ENCODE assay signal across 1 cellular context in the genomic region with DNA sequence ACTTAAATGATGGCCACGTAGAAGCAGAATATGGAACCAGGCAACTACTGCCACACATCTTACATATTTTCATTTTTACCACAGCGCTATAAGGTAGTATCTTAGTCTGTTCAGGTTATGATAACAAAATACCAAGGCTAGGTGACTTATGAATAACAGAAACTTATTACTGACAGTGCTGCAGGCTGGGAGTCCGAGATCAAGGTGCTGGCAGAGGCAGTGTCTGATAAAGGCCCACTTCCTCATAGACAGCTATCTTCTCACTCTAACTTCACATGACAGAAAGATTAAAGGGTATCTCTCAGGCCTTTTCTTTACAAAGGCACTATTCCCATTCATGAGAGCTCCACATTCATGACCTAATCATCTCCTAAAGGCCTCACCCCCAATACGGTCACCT.
TF ChIP-seq lines count a peak whose summit lies in the region.

No MANE protein-coding gene starts in this region.

TF ChIP-seq in K562, 482 proteins besides CTCF, POLR2A, EP300 and RAD21 (continued from another document and continues in another):
- TF ChIP-seq, protein P1, sequence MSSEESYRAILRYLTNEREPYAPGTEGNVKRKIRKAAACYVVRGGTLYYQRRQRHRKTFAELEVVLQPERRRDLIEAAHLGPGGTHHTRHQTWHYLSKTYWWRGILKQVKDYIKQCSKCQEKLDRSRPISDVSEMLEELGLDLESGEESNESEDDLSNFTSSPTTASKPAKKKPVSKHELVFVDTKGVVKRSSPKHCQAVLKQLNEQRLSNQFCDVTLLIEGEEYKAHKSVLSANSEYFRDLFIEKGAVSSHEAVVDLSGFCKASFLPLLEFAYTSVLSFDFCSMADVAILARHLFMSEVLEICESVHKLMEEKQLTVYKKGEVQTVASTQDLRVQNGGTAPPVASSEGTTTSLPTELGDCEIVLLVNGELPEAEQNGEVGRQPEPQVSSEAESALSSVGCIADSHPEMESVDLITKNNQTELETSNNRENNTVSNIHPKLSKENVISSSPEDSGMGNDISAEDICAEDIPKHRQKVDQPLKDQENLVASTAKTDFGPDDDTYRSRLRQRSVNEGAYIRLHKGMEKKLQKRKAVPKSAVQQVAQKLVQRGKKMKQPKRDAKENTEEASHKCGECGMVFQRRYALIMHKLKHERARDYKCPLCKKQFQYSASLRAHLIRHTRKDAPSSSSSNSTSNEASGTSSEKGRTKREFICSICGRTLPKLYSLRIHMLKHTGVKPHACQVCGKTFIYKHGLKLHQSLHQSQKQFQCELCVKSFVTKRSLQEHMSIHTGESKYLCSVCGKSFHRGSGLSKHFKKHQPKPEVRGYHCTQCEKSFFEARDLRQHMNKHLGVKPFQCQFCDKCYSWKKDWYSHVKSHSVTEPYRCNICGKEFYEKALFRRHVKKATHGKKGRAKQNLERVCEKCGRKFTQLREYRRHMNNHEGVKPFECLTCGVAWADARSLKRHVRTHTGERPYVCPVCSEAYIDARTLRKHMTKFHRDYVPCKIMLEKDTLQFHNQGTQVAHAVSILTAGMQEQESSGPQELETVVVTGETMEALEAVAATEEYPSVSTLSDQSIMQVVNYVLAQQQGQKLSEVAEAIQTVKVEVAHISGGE (CRISPR knock-in tag; IDR thresholded peaks at IDR 0.05): peak in 1 of 3 experiments; percentile 52; a peak in 1 of 6 replicates
- TF ChIP-seq TAL1 (IDR thresholded peaks at IDR 0.05) (peak; percentile 70), CBFA2T2 (conservative IDR thresholded peaks at IDR 0.05) (peak; percentile 76), SIRT6 (IDR thresholded peaks at IDR 0.05; ENCODE audit: low read depth, low read length) (no peak), SPI1 (IDR thresholded peaks at IDR 0.05; ENCODE audit: borderline replicate concordance, low read depth, low read length) (peak; percentile 94), SOX6 (IDR thresholded peaks at IDR 0.05) (peak; percentile 69), CXXC5 (CRISPR knock-in tag; IDR thresholded peaks at IDR 0.05) (0 out of 2 replicates have a peak, but pooled peaks have one; percentile 17), TBL1XR1 (IDR thresholded peaks at IDR 0.05; ENCODE audit: low read length in 2 of 2) (0 out of 4 replicates have a peak, but pooled peaks of 1 of the 2 experiments have one; percentile 36), SMAD4 (CRISPR knock-in tag; conservative IDR thresholded peaks at IDR 0.05) (0 out of 2 replicates have a peak, but pooled peaks have one; percentile 43), ZFX (CRISPR knock-in tag; IDR thresholded peaks at IDR 0.05) (peak; percentile 21; the same call in 1 of the 2 replicates), ARID1B (IDR thresholded peaks at IDR 0.05) (peak; percentile 75), MLLT1 (IDR thresholded peaks at IDR 0.05) (no peak), DPF2 (IDR thresholded peaks at IDR 0.05) (peak; percentile 48), NFXL1 (CRISPR knock-in tag; IDR thresholded peaks at IDR 0.05) (no peak), CTBP1 (IDR thresholded peaks at IDR 0.05; ENCODE audit: borderline replicate concordance) (peak; percentile 47; the same call in 1 of the 2 replicates), XRCC4 (IDR thresholded peaks at IDR 0.05; ENCODE audit: extremely low read depth, insufficient read depth, insufficient read length) (no peak), POLR2AphosphoS5 (IDR thresholded peaks at IDR 0.05; ENCODE audit: control insufficient read depth, insufficient read depth, low read depth, low read length) (peak; percentile 44; the same call in 1 of the 2 replicates), THAP7 (CRISPR knock-in tag; IDR thresholded peaks at IDR 0.05) (no peak), ZNF212 (CRISPR knock-in tag; IDR thresholded peaks at IDR 0.05) (no peak), ETV6 (IDR thresholded peaks at IDR 0.05; ENCODE audit: borderline replicate concordance in 1 of 2, low read depth in 2 of 2, low read length in 1 of 2) (no peak), ETV6 (CRISPR knock-in tag; IDR thresholded peaks at IDR 0.05; ENCODE audit: borderline replicate concordance) (no peak), CCNT2 (IDR thresholded peaks at IDR 0.05; ENCODE audit: borderline replicate concordance, extremely low read depth, insufficient read length, low read depth, low read length) (no peak), MBD2 (IDR thresholded peaks at IDR 0.05; ENCODE audit: borderline replicate concordance, low read depth) (peak; percentile 23; the same call in 1 of the 2 replicates), STAT5A (IDR thresholded peaks at IDR 0.05; ENCODE audit: borderline replicate concordance, low read length) (peak; percentile 26; the same call in 1 of the 2 replicates), EGR1 (conservative IDR thresholded peaks at IDR 0.05) (no peak), HDAC8 (tag; IDR thresholded peaks at IDR 0.05) (no peak), NFRKB (IDR thresholded peaks at IDR 0.05; ENCODE audit: low read depth) (no peak), FOXA3 (CRISPR knock-in tag; conservative IDR thresholded peaks at IDR 0.05 in 1 of 2, IDR thresholded peaks at IDR 0.05 in 1 of 2) (no peak), POLR2H (tag; IDR thresholded peaks at IDR 0.05; ENCODE audit: low read depth) (no peak)
- TF ChIP-seq, protein P2, sequence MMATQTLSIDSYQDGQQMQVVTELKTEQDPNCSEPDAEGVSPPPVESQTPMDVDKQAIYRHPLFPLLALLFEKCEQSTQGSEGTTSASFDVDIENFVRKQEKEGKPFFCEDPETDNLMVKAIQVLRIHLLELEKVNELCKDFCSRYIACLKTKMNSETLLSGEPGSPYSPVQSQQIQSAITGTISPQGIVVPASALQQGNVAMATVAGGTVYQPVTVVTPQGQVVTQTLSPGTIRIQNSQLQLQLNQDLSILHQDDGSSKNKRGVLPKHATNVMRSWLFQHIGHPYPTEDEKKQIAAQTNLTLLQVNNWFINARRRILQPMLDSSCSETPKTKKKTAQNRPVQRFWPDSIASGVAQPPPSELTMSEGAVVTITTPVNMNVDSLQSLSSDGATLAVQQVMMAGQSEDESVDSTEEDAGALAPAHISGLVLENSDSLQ (IDR thresholded peaks at IDR 0.05): peak; percentile 26; the same call in 1 of the 2 replicates
- TF ChIP-seq, protein P3, sequence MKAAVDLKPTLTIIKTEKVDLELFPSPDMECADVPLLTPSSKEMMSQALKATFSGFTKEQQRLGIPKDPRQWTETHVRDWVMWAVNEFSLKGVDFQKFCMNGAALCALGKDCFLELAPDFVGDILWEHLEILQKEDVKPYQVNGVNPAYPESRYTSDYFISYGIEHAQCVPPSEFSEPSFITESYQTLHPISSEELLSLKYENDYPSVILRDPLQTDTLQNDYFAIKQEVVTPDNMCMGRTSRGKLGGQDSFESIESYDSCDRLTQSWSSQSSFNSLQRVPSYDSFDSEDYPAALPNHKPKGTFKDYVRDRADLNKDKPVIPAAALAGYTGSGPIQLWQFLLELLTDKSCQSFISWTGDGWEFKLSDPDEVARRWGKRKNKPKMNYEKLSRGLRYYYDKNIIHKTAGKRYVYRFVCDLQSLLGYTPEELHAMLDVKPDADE (conservative IDR thresholded peaks at IDR 0.05; ENCODE audit: control insufficient read depth, low read depth, low read length): no peak
- TF ChIP-seq, protein P4, sequence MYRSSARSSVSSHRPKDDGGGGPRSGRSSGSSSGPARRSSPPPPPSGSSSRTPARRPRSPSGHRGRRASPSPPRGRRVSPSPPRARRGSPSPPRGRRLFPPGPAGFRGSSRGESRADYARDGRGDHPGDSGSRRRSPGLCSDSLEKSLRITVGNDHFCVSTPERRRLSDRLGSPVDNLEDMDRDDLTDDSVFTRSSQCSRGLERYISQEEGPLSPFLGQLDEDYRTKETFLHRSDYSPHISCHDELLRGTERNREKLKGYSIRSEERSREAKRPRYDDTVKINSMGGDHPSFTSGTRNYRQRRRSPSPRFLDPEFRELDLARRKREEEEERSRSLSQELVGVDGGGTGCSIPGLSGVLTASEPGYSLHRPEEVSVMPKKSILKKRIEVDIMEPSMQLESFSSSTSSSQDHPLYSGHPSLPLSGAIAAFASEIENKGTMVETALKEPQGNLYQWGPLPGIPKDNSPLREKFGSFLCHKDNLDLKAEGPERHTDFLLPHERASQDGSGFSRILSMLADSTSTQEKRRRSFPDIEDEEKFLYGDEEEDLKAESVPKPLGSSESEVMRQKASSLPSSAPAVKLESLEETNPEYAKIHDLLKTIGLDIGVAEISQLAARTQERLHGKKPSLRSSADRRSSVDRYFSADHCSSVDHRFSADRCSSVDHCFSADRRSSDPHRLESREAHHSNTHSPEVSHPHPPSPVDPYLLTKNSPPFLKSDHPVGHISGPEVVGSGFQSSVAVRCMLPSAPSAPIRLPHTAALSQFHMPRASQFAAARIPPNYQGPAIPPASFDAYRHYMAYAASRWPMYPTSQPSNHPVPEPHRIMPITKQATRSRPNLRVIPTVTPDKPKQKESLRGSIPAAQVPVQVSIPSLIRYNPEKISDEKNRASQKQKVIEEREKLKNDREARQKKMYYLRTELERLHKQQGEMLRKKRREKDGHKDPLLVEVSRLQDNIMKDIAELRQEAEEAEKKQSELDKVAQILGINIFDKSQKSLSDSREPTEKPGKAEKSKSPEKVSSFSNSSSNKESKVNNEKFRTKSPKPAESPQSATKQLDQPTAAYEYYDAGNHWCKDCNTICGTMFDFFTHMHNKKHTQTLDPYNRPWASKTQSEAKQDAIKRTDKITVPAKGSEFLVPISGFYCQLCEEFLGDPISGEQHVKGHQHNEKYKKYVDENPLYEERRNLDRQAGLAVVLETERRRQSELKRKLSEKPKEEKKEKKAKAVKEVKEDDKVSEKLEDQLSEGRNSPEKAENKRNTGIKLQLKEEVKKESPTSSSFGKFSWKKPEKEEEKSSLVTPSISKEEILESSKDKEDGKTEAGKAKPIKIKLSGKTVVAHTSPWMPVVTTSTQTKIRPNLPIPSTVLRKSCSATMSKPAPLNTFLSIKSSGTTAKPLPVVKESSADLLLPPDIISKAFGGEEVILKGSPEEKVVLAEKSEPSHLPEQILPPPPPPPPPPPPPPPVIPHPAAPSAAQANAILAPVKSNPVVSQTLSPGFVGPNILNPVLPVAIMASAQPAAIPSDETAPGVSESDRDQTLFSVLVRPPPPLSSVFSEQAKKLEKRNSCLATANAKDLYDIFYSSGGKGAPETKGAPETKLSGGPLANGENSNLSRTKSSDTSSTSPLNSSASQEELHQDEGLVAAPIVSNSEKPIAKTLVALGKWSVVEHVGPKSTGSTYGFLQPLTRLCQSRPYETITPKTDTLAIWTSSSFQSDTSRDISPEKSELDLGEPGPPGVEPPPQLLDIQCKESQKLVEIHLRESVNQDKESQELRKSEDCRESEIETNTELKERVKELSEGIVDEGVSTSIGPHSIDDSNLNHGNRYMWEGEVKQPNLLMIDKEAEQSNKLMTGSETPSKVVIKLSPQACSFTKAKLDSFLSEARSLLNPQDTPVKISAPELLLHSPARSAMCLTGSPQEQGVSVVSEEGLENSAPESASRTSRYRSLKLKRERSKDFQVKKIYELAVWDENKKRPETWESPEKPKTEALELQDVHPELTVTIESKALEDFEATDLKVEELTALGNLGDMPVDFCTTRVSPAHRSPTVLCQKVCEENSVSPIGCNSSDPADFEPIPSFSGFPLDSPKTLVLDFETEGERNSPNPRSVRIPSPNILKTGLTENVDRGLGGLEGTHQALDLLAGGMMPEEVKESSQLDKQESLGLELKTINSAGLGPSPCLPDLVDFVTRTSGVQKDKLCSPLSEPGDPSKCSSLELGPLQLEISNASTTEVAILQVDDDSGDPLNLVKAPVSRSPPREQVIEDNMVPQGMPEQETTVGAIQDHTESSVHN (IDR thresholded peaks at IDR 0.05; ENCODE audit: borderline replicate concordance in 1 of 2, low read depth in 1 of 2): no peak
- TF ChIP-seq, protein P5, sequence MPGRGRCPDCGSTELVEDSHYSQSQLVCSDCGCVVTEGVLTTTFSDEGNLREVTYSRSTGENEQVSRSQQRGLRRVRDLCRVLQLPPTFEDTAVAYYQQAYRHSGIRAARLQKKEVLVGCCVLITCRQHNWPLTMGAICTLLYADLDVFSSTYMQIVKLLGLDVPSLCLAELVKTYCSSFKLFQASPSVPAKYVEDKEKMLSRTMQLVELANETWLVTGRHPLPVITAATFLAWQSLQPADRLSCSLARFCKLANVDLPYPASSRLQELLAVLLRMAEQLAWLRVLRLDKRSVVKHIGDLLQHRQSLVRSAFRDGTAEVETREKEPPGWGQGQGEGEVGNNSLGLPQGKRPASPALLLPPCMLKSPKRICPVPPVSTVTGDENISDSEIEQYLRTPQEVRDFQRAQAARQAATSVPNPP (IDR thresholded peaks at IDR 0.05; ENCODE audit: borderline replicate concordance, insufficient read depth, insufficient read length): no peak
- TF ChIP-seq, protein P6, sequence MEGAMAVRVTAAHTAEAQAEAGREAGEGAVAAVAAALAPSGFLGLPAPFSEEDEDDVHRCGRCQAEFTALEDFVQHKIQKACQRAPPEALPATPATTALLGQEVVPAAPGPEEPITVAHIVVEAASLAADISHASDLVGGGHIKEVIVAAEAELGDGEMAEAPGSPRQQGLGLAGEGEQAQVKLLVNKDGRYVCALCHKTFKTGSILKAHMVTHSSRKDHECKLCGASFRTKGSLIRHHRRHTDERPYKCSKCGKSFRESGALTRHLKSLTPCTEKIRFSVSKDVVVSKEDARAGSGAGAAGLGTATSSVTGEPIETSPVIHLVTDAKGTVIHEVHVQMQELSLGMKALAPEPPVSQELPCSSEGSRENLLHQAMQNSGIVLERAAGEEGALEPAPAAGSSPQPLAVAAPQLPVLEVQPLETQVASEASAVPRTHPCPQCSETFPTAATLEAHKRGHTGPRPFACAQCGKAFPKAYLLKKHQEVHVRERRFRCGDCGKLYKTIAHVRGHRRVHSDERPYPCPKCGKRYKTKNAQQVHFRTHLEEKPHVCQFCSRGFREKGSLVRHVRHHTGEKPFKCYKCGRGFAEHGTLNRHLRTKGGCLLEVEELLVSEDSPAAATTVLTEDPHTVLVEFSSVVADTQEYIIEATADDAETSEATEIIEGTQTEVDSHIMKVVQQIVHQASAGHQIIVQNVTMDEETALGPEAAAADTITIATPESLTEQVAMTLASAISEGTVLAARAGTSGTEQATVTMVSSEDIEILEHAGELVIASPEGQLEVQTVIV (CRISPR knock-in tag; IDR thresholded peaks at IDR 0.05; ENCODE audit: borderline replicate concordance): no peak
- TF ChIP-seq, protein P7, sequence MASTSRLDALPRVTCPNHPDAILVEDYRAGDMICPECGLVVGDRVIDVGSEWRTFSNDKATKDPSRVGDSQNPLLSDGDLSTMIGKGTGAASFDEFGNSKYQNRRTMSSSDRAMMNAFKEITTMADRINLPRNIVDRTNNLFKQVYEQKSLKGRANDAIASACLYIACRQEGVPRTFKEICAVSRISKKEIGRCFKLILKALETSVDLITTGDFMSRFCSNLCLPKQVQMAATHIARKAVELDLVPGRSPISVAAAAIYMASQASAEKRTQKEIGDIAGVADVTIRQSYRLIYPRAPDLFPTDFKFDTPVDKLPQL (IDR thresholded peaks at IDR 0.05; ENCODE audit: extremely low read depth, insufficient read length): no peak
